7 cellular contexts compared by ENCODE assay signal in the genomic region with DNA sequence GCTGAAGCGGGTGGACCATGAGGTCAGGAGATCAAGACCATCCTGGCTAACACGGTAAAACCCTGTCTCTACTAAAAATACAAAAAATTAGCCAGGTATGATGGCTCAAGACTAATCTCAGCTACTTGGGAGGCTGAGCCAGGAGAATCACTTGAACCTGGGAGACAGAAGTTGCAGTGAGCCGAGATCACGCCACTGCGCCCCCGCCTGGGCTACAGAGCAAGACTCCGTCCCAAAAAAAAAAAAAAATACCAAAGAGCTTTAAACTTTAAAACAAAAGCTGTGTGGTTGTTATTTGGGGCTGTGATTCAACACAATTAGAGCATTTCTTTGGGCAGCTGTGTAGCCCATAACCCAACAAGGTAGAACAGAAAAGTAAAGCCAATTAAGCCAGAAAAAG.
DNase-seq lines count a peak whose midpoint lies in the region; ATAC-seq and TF ChIP-seq lines count a peak whose summit lies in the region.
"Not testable (repeated sequence)": the region's sequence is repeated elsewhere in the genome, so short reads cannot be mapped to it uniquely, and the experiment has no call there.

No MANE protein-coding gene starts in this region.

- not testable (repeated sequence) for H3K27me3 Mint-ChIP-seq in WTC11 (ENCODE audit: low read depth); neural progenitor cell (ENCODE audit: insufficient read depth, low read depth)

- TF ChIP-seq CTCF in RWPE2 (IDR thresholded peaks at IDR 0.05; ENCODE audit: poor library complexity, severe bottlenecking), result peak; percentile 13
- not testable (repeated sequence) for TF ChIP-seq CTCF in WTC11 (IDR thresholded peaks at IDR 0.05)
- peak; percentile 34 for TF ChIP-seq CTCF in neural progenitor cell (IDR thresholded peaks at IDR 0.05)

- H4K20me1 ChIP-seq in BLaER1; Karpas-422 (ENCODE audit: insufficient read depth, low read depth, low read length); neural progenitor cell (ENCODE audit: low read depth): not testable (repeated sequence)

- not testable (repeated sequence) for H3K36me3 ChIP-seq in BLaER1; Karpas-422 (ENCODE audit: insufficient read depth, low read length); RWPE2 (ENCODE audit: low read depth); neural progenitor cell

- H3K4me1 ChIP-seq in BLaER1, result peaks cover 41% of the 10 kb centered on the region
- H3K4me1 ChIP-seq in Karpas-422 (ENCODE audit: low read length), result peaks cover 16% of the 10 kb centered on the region
- H3K4me1 ChIP-seq in RWPE2 (ENCODE audit: insufficient read depth, poor library complexity, severe bottlenecking); neural progenitor cell: not testable (repeated sequence)

- CTCF ChIA-PET in WTC11 (lab: Charles Lee), result interaction anchor here (0.6 to 1.8 kb wide), 11 partner anchors 9 to 209 kb away, joined by 3 to 11 read pairs (median 4); no protein-coding TSS in a partner anchor

- 0 out of 2 replicates have a peak overlapping the region, but pooled peaks have one; percentile 42 for H3K4me3 ChIP-seq in BLaER1
- H3K4me3 ChIP-seq in Karpas-422 (ENCODE audit: low read length); RWPE2 (ENCODE audit: severe bottlenecking); neural progenitor cell: not testable (repeated sequence)

- not testable (repeated sequence) for H3K4me1 Mint-ChIP-seq in WTC11, neural progenitor cell

- not testable (repeated sequence) for H3K27ac Mint-ChIP-seq in WTC11, neural progenitor cell

- POLR2A ChIA-PET in WTC11 (lab: Charles Lee), result interaction anchor here (0.6 kb wide), 1 partner anchor 430 kb away, joined by 3 read pairs; no protein-coding TSS in a partner anchor

- not testable (repeated sequence) for H3K79me2 ChIP-seq in Karpas-422 (ENCODE audit: low read length); neural progenitor cell (ENCODE audit: low read depth)

- ATAC-seq in RWPE2 (ENCODE audit: low read depth), result not testable (repeated sequence)
- 0 out of 2 replicates have a peak, but pooled peaks have one; percentile 30 for ATAC-seq in WTC11

- H3K9me3 Mint-ChIP-seq in WTC11, result peaks cover 20% of the 10 kb centered on the region
- H3K9me3 Mint-ChIP-seq in neural progenitor cell, result not testable (repeated sequence)

- H3K27me3 ChIP-seq in BLaER1; Karpas-422 (ENCODE audit: low read length); RWPE2 (ENCODE audit: insufficient read depth, poor library complexity, severe bottlenecking); neural progenitor cell: not testable (repeated sequence)

- H3K36me3 Mint-ChIP-seq in WTC11, result peaks cover 13% of the 10 kb centered on the region; the same call in 1 of the 2 replicates
- H3K36me3 Mint-ChIP-seq in neural progenitor cell, result not testable (repeated sequence)

- H3K9ac ChIP-seq in BLaER1, neural progenitor cell: not testable (repeated sequence)
- H3K9ac ChIP-seq in Karpas-422 (ENCODE audit: low read length), result 0 out of 2 replicates have a peak overlapping the region, but pooled peaks have one; percentile 12

- H3K4me2 ChIP-seq in BLaER1, result peak overlapping the region; percentile 84
- H3K4me2 ChIP-seq in Karpas-422 (ENCODE audit: low read depth, low read length, poor library complexity, severe bottlenecking), result peak overlapping the region; percentile 30
- H3K4me2 ChIP-seq in neural progenitor cell, result not testable (repeated sequence)

- H3K9me2 ChIP-seq in Karpas-422 (replicated peaks; ENCODE audit: insufficient read depth, low read length), result not testable (repeated sequence)

- H3K4me3 Mint-ChIP-seq in WTC11, neural progenitor cell: not testable (repeated sequence)

- H3F3A ChIP-seq in neural progenitor cell (ENCODE audit: low read depth), result not testable (repeated sequence)

- H3K9me3 ChIP-seq in BLaER1, result peaks cover 25% of the 10 kb centered on the region; the same call in 1 of the 2 replicates
- H3K9me3 ChIP-seq in Karpas-422 (ENCODE audit: low read length); RWPE2 (ENCODE audit: severe bottlenecking); neural progenitor cell (ENCODE audit: low read depth): not testable (repeated sequence)

- not testable (repeated sequence) for H3K27ac ChIP-seq in BLaER1; Karpas-422 (ENCODE audit: low read length); RWPE2 (ENCODE audit: poor library complexity, severe bottlenecking); neural progenitor cell

- H2AFZ ChIP-seq in Karpas-422 (ENCODE audit: low read length); neural progenitor cell (replicated peaks): not testable (repeated sequence)

- DNase-seq in Daoy (ENCODE audit: low read depth) (peak; percentile 29), Karpas-422 (peak; percentile 60), OCI-M1 (lab: John Stamatoyannopoulos, UW) (peak; percentile 3), WTC11 (ENCODE audit: low spot score) (peak; percentile 13), neural progenitor cell (ENCODE audit: low spot score) (peak; percentile 7)
- DNase-seq in RWPE2 (ENCODE audit: low spot score), result not testable (repeated sequence)
